ENCODE assay signal across 1 cellular context in the genomic region with DNA sequence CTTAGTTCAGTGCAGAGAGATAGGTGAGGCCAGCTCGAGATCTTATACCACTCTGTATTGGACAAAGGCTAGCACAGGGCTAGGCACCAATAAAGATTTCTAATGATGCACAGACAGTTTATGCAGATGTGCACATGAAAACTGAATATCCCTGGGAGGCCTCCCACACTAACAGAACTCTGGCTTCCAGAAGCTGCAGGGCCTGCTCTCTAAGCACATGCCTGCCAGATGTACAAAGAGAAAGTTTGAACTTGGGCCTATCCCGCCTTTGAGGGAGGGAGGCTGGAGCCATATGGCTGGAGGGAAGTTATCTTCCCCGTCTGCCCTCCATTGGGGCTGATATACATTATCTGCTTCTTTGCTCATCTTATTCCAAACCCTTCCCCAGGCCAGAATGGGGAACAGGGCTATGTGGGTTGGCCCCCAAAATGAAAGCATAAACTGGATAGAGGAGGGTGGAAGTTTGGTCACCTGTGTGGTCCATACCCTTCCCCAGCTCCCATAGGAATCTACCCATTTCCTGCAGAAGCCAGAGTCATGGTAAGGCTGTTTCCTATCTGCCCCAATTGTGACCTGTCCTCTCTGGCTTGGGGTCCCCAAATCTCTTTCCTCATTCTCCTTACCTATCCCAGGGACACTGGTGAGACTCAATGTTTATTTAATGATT.
TF ChIP-seq lines count a peak whose summit lies in the region.

No MANE protein-coding gene starts in this region.

TF ChIP-seq in endothelial cell of umbilical vein, 7 proteins besides CTCF, POLR2A, EP300 and RAD21 (continued from another document):
- no peak for TF ChIP-seq FOS (IDR thresholded peaks at IDR 0.05; ENCODE audit: borderline replicate concordance, insufficient read depth, low read length)
- TF ChIP-seq, protein P1, sequence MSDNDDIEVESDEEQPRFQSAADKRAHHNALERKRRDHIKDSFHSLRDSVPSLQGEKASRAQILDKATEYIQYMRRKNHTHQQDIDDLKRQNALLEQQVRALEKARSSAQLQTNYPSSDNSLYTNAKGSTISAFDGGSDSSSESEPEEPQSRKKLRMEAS (IDR thresholded peaks at IDR 0.05; ENCODE audit: insufficient read depth, insufficient read length): no peak
- no peak for TF ChIP-seq POLR2AphosphoS5 (IDR thresholded peaks at IDR 0.05; ENCODE audit: insufficient read depth, low read depth, low read length)
- no peak for TF ChIP-seq GATA2 (IDR thresholded peaks at IDR 0.05; ENCODE audit: insufficient read depth, insufficient read length, low read depth, low read length)
- TF ChIP-seq MYC (IDR thresholded peaks at IDR 0.05; ENCODE audit: low read depth, low read length): no peak
